In genomic region chr13:50712882-50713281, GRCh38 we compare ENCODE assay signal across 22 cellular contexts.
DNase-seq lines count a peak whose midpoint lies in the region; ATAC-seq and TF ChIP-seq lines count a peak whose summit lies in the region.
"Had no signal": no experiment of that assay in that cellular context is flagged by ENCODE, and none has a peak within 500 bp of the region (broad histone marks: within the 10 kb centered on the region; RNA-seq: fewer than 3 reads in every experiment).

No MANE protein-coding gene starts in this region.

- no peak overlapping the region for H2AFZ ChIP-seq in DND-41 (ENCODE audit: low read depth, low read length)

- ATAC-seq in DND-41 (ENCODE audit: insufficient read depth, low read depth) (no peak), HG03342 (IDR thresholded peaks at IDR 0.05; ENCODE audit: unreplicated experiment) (no peak)
- ATAC-seq: activated CD4-positive, alpha-beta T cell treated with anti-CD3 and anti-CD28 coated beads for 36 hours; SK-N-SH treated with all-trans-retinoic acid at 6 μM for 48 hours; T-helper 17 cell had no signal

- peak overlapping the region; percentile 89 for H3K27ac ChIP-seq in DND-41 (ENCODE audit: low read length)

- no peaks in the 10 kb centered on the region for H3K9me3 ChIP-seq in DND-41 (ENCODE audit: insufficient read depth, low read length, severe bottlenecking)
- H3K9me3 ChIP-seq: left ventricle myocardium inferior had no signal

- H3K4me2 ChIP-seq in DND-41 (ENCODE audit: insufficient read depth, low read length) = peak overlapping the region; percentile 58

- DNase-seq in AG08395 (ENCODE audit: low spot score) (peak; percentile 11), DND-41 (no peak), NCI-H69 (lab: John Stamatoyannopoulos, UW) (peak; percentile 36), fibroblast of peridontal ligament (ENCODE audit: extremely low read depth) (peak; percentile 5), H7 (no peak), HuH-7.5 (ENCODE audit: low spot score) (no peak), EL (no peak)
- DNase-seq: activated CD4-positive, alpha-beta T cell treated with anti-CD3 and anti-CD28 coated beads for 36 hours; activated CD8-positive, alpha-beta memory T cell treated with anti-CD3 and anti-CD28 coated beads for 24 hours; activated gamma-delta T cell; activated naive CD8-positive, alpha-beta T cell treated with anti-CD3 and anti-CD28 coated beads, Interleukin-2, amount 10 ng/mL, durations not matched to agents 7 days and 5 days; COR-L47; DMS79 treated with DMSO at 0.1 percent for 48 hours; HFFc6; hypothalamus; left ventricle myocardium inferior; naive B cell; NCI-H1930; NCI-H226; T-helper 17 cell had no signal

- H3K4me1 ChIP-seq in DND-41 (ENCODE audit: insufficient read depth, low read length) = peaks cover 62% of the 10 kb centered on the region

- peak overlapping the region in 1 of 2 experiments; percentile 2; a peak in 1 of 4 replicates for H3K4me3 ChIP-seq in DND-41 (ENCODE audit: low read depth in 1 of 2, low read length in 2 of 2)
- no peak overlapping the region for H3K4me3 ChIP-seq in H7 (ENCODE audit: insufficient read depth, low read depth, low read length)
- H3K4me3 ChIP-seq: left ventricle myocardium inferior had no signal

- no peaks in the 10 kb centered on the region for H3K79me2 ChIP-seq in DND-41 (ENCODE audit: insufficient read depth, low read length)

- peak overlapping the region; percentile 42 for H3K9ac ChIP-seq in DND-41 (ENCODE audit: low read depth, low read length)

- H4K20me1 ChIP-seq in DND-41 (ENCODE audit: insufficient read depth, low read length) = no peaks in the 10 kb centered on the region

- no peak for TF ChIP-seq CTCF in DND-41 (IDR thresholded peaks at IDR 0.05; ENCODE audit: borderline replicate concordance, extremely low read depth, low read length, poor library complexity, severe bottlenecking)

- H3K36me3 ChIP-seq in DND-41 (ENCODE audit: insufficient read depth, low read length) = no peaks in the 10 kb centered on the region
- H3K36me3 ChIP-seq in H7 (replicated peaks; ENCODE audit: control insufficient read depth, insufficient read depth, low read length) = no peaks in the 10 kb centered on the region
- H3K36me3 ChIP-seq: left ventricle myocardium inferior had no signal

- no peaks in the 10 kb centered on the region for H3K27me3 ChIP-seq in DND-41 (ENCODE audit: insufficient read depth, low read length, poor library complexity)
- no peaks in the 10 kb centered on the region for H3K27me3 ChIP-seq in H7 (ENCODE audit: control insufficient read depth, insufficient read depth, low read length)

Comparison
In these comparisons a context has a peak if more than half of its experiments do, and no peak if none do; other contexts are left out.
1. DNase-seq: peak in AG08395 (single experiment), NCI-H69 (single experiment) and fibroblast of peridontal ligament (single experiment); none in DND-41 (single experiment), H7 (single experiment), HuH-7.5 (single experiment) and EL (single experiment).